In genomic region chr1:41980872-41981653, GRCh38 we compare ENCODE assay signal across 1 cellular context.
TF ChIP-seq lines count a peak whose summit lies in the region.

No MANE protein-coding gene starts in this region.

TF ChIP-seq in H1, 55 proteins besides CTCF, POLR2A, EP300 and RAD21:
- no peak for TF ChIP-seq ASH2L (IDR thresholded peaks at IDR 0.05; ENCODE audit: low read length)
- TF ChIP-seq JUND (IDR thresholded peaks at IDR 0.05; ENCODE audit: low read length) = no peak
- TF ChIP-seq SP4 (IDR thresholded peaks at IDR 0.05; ENCODE audit: low read length) = no peak
- no peak for TF ChIP-seq RXRA (IDR thresholded peaks at IDR 0.05; ENCODE audit: insufficient read depth, low read depth, low read length)
- no peak for TF ChIP-seq CREB1 (IDR thresholded peaks at IDR 0.05)
- no peak for TF ChIP-seq HDAC2 (IDR thresholded peaks at IDR 0.05; ENCODE audit: borderline replicate concordance in 1 of 2, low read depth in 2 of 2, low read length in 2 of 2)
- no peak for TF ChIP-seq NRF1 (IDR thresholded peaks at IDR 0.05; ENCODE audit: low read depth, low read length)
- no peak for TF ChIP-seq SP1 (IDR thresholded peaks at IDR 0.05; ENCODE audit: low read depth, low read length)
- TF ChIP-seq CHD1 (IDR thresholded peaks at IDR 0.05; ENCODE audit: low read depth, low read length) = no peak
- TF ChIP-seq SIN3A (conservative IDR thresholded peaks at IDR 0.05 in 1 of 2, IDR thresholded peaks at IDR 0.05 in 1 of 2; ENCODE audit: low read depth in 1 of 2, low read length in 2 of 2) = no peak
- no peak for TF ChIP-seq CHD2 (IDR thresholded peaks at IDR 0.05; ENCODE audit: low read length)
- no peak for TF ChIP-seq RFX5 (IDR thresholded peaks at IDR 0.05; ENCODE audit: borderline replicate concordance, low read depth, low read length)
- TF ChIP-seq TEAD4 (IDR thresholded peaks at IDR 0.05; ENCODE audit: low read depth, low read length) = no peak
